ENCODE assay signal across 29 cellular contexts in genomic region chr1:232844791-232845190, GRCh38. TPM values are rescaled to one million over a fixed set of nuclear protein-coding genes. Genes with fewer than 3 reads are reported as not detected.
DNase-seq lines count a peak whose midpoint lies in the region; ATAC-seq, FAIRE-seq and TF ChIP-seq lines count a peak whose summit lies in the region.
"Had no signal": no experiment of that assay in that cellular context is flagged by ENCODE, and none has a peak within 500 bp of the region (broad histone marks: within the 10 kb centered on the region; RNA-seq: fewer than 3 reads in every experiment).

No MANE protein-coding gene starts in this region.

- H3K4me1 Mint-ChIP-seq in stimulated activated naive CD8-positive, alpha-beta T cell treated with anti-CD3 and anti-CD28 coated beads, Interleukin-15, amount 100 ng/mL, for 72 hours: no peaks in the 10 kb centered on the region

- peak; percentile 8 to 40 for DNase-seq in A549 (ENCODE audit: low read depth in 1 of 2, low spot score in 1 of 2)
- DNase-seq in HTR-8/SVneo (ENCODE audit: insufficient read length, low spot score): peak; percentile 7
- peak; percentile 20 for DNase-seq in astrocyte of the cerebellum (ENCODE audit: low read depth)
- DNase-seq in fibroblast of the aortic adventitia (ENCODE audit: low read depth): peak; percentile 6
- DNase-seq in stimulated activated naive CD8-positive, alpha-beta T cell treated with anti-CD3 and anti-CD28 coated beads, Interleukin-15, amount 100 ng/mL, for 72 hours: no peak
- no peak for DNase-seq in substantia nigra (lab: John Stamatoyannopoulos, UW)
- DNase-seq in effector CD4-positive, alpha-beta T cell: no peak
- no peak for DNase-seq in OCI-M2 (lab: John Stamatoyannopoulos, UW; ENCODE audit: unreplicated experiment)
- DNase-seq: activated CD8-positive, alpha-beta memory T cell treated with anti-CD3 and anti-CD28 coated beads, Interleukin-2, amount 50 U/mL, for 48 hours; activated gamma-delta T cell; adrenal gland; KG1; left ventricle myocardium inferior; mucosa of descending colon; NCI-H1092 treated with DMSO at 0.1 percent for 48 hours; NCI-H2081 treated with DMSO at 0.1 percent for 48 hours; NCI-H510A; SHP77 treated with DMSO at 0.1 percent for 48 hours; stimulated activated naive CD8-positive, alpha-beta T cell treated with anti-CD3 and anti-CD28 coated beads, Interleukin-15, Interleukin-2, amounts not matched to agents 100 U/mL and 50 U/mL, for 24 hours; T-helper 1 cell; upper lobe of left lung had no signal

- no peak overlapping the region for H3K4me2 ChIP-seq in A549

- no peak for TF ChIP-seq EP300 in A549 (IDR thresholded peaks at IDR 0.05)

- no peaks in the 10 kb centered on the region for H3K27me3 Mint-ChIP-seq in stimulated activated naive CD8-positive, alpha-beta T cell treated with anti-CD3 and anti-CD28 coated beads, Interleukin-15, amount 100 ng/mL, for 72 hours

- no peaks in the 10 kb centered on the region for H3K9me3 ChIP-seq in A549
- H3K9me3 ChIP-seq: adrenal gland, prostate gland, upper lobe of left lung had no signal

- no peak overlapping the region for H3K27ac Mint-ChIP-seq in stimulated activated naive CD8-positive, alpha-beta T cell treated with anti-CD3 and anti-CD28 coated beads, Interleukin-15, amount 100 ng/mL, for 72 hours

- ATAC-seq in A549: peak in 1 of 2 experiments; percentile 47; a peak in 3 of 6 replicates
- ATAC-seq in stimulated activated naive CD8-positive, alpha-beta T cell treated with anti-CD3 and anti-CD28 coated beads, Interleukin-15, amount 100 ng/mL, for 72 hours: no peak
- ATAC-seq: HCT116; mucosa of descending colon; stimulated activated naive CD8-positive, alpha-beta T cell treated with anti-CD3 and anti-CD28 coated beads, Interleukin-15, Interleukin-2, amounts not matched to agents 100 U/mL and 50 U/mL, for 24 hours had no signal

- no peak for TF ChIP-seq RAD21 in A549 (conservative IDR thresholded peaks at IDR 0.05 in 1 of 2, IDR thresholded peaks at IDR 0.05 in 1 of 2)

- no peak for TF ChIP-seq POLR2A in A549 (IDR thresholded peaks at IDR 0.05; ENCODE audit: low read length)

- no peaks in the 10 kb centered on the region for H3K4me1 ChIP-seq in A549
- H3K4me1 ChIP-seq: adrenal gland, left ventricle myocardium inferior, prostate gland, upper lobe of left lung had no signal

- H3K4me3 Mint-ChIP-seq in stimulated activated naive CD8-positive, alpha-beta T cell treated with anti-CD3 and anti-CD28 coated beads, Interleukin-15, amount 100 ng/mL, for 72 hours: no peak overlapping the region

- CTCF ChIA-PET in A549 (lab: Yijun Ruan, JAX): no interaction called here

- 54% methylated on average over 5 of the region's 5 CpGs for WGBS in A549 (ENCODE audit: missing lambda C conversion rate)

- FAIRE-seq in A549 (lab: Jason Lieb, UNC) (no peak), HTR-8/SVneo (lab: Jason Lieb, UNC) (no peak)
- FAIRE-seq: A204.1, endometrium had no signal

- H3K9me3 Mint-ChIP-seq in stimulated activated naive CD8-positive, alpha-beta T cell treated with anti-CD3 and anti-CD28 coated beads, Interleukin-15, amount 100 ng/mL, for 72 hours: peaks cover 6 to 19% of the 10 kb centered on the region in 2 donors

- H3K27ac ChIP-seq in A549 (peak overlapping the region in 1 of 2 experiments; percentile 41; a peak in 2 of 6 replicates), substantia nigra (ENCODE audit: low read depth, low read length, poor library complexity, severe bottlenecking) (no peak overlapping the region)
- H3K27ac ChIP-seq: adrenal gland, C4-2B, HL-60, left ventricle myocardium inferior, prostate gland, skin epidermis, upper lobe of left lung, VCaP had no signal

- TF ChIP-seq CTCF in A549 (IDR thresholded peaks at IDR 0.05): no peak
- no peak for TF ChIP-seq CTCF in astrocyte of the cerebellum (IDR thresholded peaks at IDR 0.05; ENCODE audit: low read depth, low read length, missing control alignments)
- TF ChIP-seq CTCF in fibroblast of the aortic adventitia (IDR thresholded peaks at IDR 0.05; ENCODE audit: insufficient read depth, low read length): no peak

- POLR2A ChIA-PET in A549 (lab: Yijun Ruan, JAX): no interaction called here

- H3K4me3 ChIP-seq in A549: no peak overlapping the region
- H3K4me3 ChIP-seq in astrocyte of the cerebellum (ENCODE audit: low read depth, low read length): no peak overlapping the region
- no peak overlapping the region for H3K4me3 ChIP-seq in fibroblast of the aortic adventitia (ENCODE audit: low read depth, low read length)
- H3K4me3 ChIP-seq: adrenal gland, left ventricle myocardium inferior, mucosa of descending colon, prostate gland, skin epidermis, upper lobe of left lung had no signal

- in situ Hi-C loops in astrocyte of the cerebellum (cut with HindIII; ENCODE audit: low sequenced_read_pairs): no loop called here

TF ChIP-seq in A549, 52 proteins besides CTCF, POLR2A, EP300 and RAD21:
- TF ChIP-seq ESRRA (IDR thresholded peaks at IDR 0.05; ENCODE audit: borderline replicate concordance, low read length) (no peak), BHLHE40 (IDR thresholded peaks at IDR 0.05; ENCODE audit: low read depth, low read length) (no peak), RFX5 (IDR thresholded peaks at IDR 0.05) (no peak), SREBF2 (IDR thresholded peaks at IDR 0.05) (no peak), ZC3H11A (IDR thresholded peaks at IDR 0.05) (no peak), JUN (IDR thresholded peaks at IDR 0.05) (no peak), FOSL2 (IDR thresholded peaks at IDR 0.05) (no peak), FOSL2 (CRISPR knock-in tag; IDR thresholded peaks at IDR 0.05) (peak; percentile 48)
TF ChIP-seq in A549: peak in this region for 1.

RNA-seq across cellular contexts. Expression of gene MAP10, which starts 39.6 kb away (rescaled TPM):
- polyA plus RNA-seq in A549 (2011; rRNA removed) (2.3 and 2.4 TPM in 2 replicates), A549 (2017; fragmentation: RNase III; extraction: RNeasy Plus Mini Kit Qiagen cat#74134 plus additional on column Dnase treatment) (1.6 to 2.5 TPM (median 2.1 TPM) in 3 replicates)
- 0.82 and 1.0 TPM in 2 replicates for polyA plus RNA-seq in A549 (2012; cell fraction: cytosol; rRNA removed)
- 1.1 TPM in 2 replicates for polyA plus RNA-seq in A549 (2012; cell fraction: nucleus; rRNA removed)
- polyA minus RNA-seq in A549 (2011; rRNA and poly(A)+ RNA removed): 1.1 TPM in 2 replicates
- 1.5 and 1.9 TPM in 2 replicates for total RNA-seq in fibroblast of the aortic adventitia (ENCODE audit: low replicate concordance)

Comparison
In these comparisons a context has a peak if more than half of its experiments do, and no peak if none do; other contexts are left out.
1. DNase-seq: peak in A549 (2 of 2), HTR-8/SVneo (single experiment), astrocyte of the cerebellum (single experiment) and fibroblast of the aortic adventitia (single experiment); none in stimulated activated naive CD8-positive, alpha-beta T cell treated with anti-CD3 and anti-CD28 coated beads, Interleukin-15, amount 100 ng/mL, for 72 hours (0 of 2), substantia nigra (0 of 49), effector CD4-positive, alpha-beta T cell (single experiment) and OCI-M2 (single experiment).